Comparison of ENCODE assay signal across 37 cellular contexts in the genomic region with DNA sequence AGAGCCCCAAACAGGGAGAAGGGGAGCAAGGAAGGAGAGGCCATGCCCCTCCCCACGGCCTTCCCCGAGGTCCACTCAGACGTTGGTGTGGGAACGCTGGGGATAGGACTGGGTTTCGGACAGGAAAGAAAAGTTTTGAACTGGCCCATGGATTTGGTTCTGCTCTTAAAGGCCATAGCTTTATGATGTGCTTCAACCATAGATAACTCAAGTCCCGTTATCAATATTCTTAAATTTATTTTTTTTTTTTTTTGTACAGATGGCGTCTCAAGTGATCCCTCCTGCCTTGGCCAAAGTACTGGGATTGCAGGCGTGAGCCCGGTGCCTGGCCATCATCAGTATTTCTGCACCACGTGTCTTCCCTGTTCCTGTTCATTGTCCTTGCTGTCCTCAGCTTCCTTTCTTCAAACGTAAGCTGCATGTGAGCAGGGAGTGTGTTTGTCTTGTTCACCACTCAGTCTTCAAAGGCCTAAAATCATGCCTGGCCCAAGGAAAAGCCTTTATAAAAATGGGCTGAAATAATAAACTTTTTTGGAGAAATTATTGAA. TPM values are rescaled to one million over a fixed set of nuclear protein-coding genes. Genes with fewer than 3 reads are reported as not detected.
"Had no signal": no experiment of that assay in that cellular context is flagged by ENCODE, and none has a peak within 500 bp of the region (broad histone marks: within the 10 kb centered on the region; RNA-seq: fewer than 3 reads in every experiment).

No MANE protein-coding gene starts in this region.

- H3K4me3 ChIP-seq: cardiac muscle cell, Peyer's patch, SJSA1 had no signal

- H3K4me1 Mint-ChIP-seq: activated naive CD8-positive, alpha-beta T cell treated with anti-CD3 and anti-CD28 coated beads for 36 hours; activated T-helper 17 cell treated with anti-CD3 and anti-CD28 coated beads, Interleukin-2, amount 50 U/mL, for 72 hours had no signal

- H3K4me2 ChIP-seq: KMS-11, SK-N-SH had no signal

- H3K9ac ChIP-seq: KMS-11, SK-N-SH had no signal

- DNase-seq: activated CD4-positive, alpha-beta memory T cell treated with anti-CD3 and anti-CD28 coated beads for 36 hours; activated CD4-positive, alpha-beta T cell treated with anti-CD3 and anti-CD28 coated beads for 4 hours; activated CD4-positive, alpha-beta T cell treated with anti-CD3 and anti-CD28 coated beads, Interleukin-2, amount 50 U/mL, for 1 hour; activated effector memory CD4-positive, alpha-beta T cell treated with anti-CD3 and anti-CD28 coated beads, Interleukin-2, amount 50 U/mL, for 16 hours; activated naive CD4-positive, alpha-beta T cell; activated naive CD4-positive, alpha-beta T cell treated with anti-CD3 and anti-CD28 coated beads, Interleukin-2, amount 50 U/mL, for 16 hours; activated naive CD8-positive, alpha-beta T cell treated with anti-CD3 and anti-CD28 coated beads for 36 hours; activated T-cell treated with anti-CD3 and anti-CD28 coated beads, Interleukin-2, amount 50 U/mL, for 72 hours; amniotic stem cell; aorta; MM.1S; NCI-H1092 treated with DMSO at 0.1 percent for 48 hours; NCI-H1417; NCI-H146; NCI-H187; NCI-H2029 treated with DMSO at 0.1 percent for 48 hours; NCI-H2107; NCI-H2171; NCI-H510A; NCI-H526; NCI-H748 treated with DMSO at 0.1 percent for 48 hours; NK-92 treated with Interleukin-12 subunit alpha and Interleukin-12 subunit beta, amount 100 ng/mL, for 24 hours; PC-3; RPMI8226; SHP77 treated with DMSO at 0.1 percent for 48 hours; SK-N-SH had no signal

- H3K9me2 ChIP-seq: SK-N-SH had no signal

- H3K36me3 Mint-ChIP-seq: WTC11 had no signal

- H3K27ac Mint-ChIP-seq: activated CD4-positive, alpha-beta memory T cell treated with anti-CD3 and anti-CD28 coated beads for 36 hours; activated naive CD8-positive, alpha-beta T cell treated with anti-CD3 and anti-CD28 coated beads for 36 hours; activated T-cell treated with anti-CD3 and anti-CD28 coated beads, Interleukin-2, amount 50 U/mL, for 72 hours; activated T-helper 17 cell treated with anti-CD3 and anti-CD28 coated beads, Interleukin-2, amount 50 U/mL, for 72 hours; T-helper 1 cell treated with Interleukin-12 subunit alpha and Interleukin-12 subunit beta and Interleukin-4 antibody, amounts not matched to agents 30 μg/mL and 1 μg/mL, for 36 hours; T-helper 2 cell treated with Interferon-gamma antibody and Interleukin-4, amounts not matched to agents 5 μg/mL and 100 μg/mL, for 36 hours had no signal

- H3K4me3 Mint-ChIP-seq: activated CD4-positive, alpha-beta memory T cell treated with anti-CD3 and anti-CD28 coated beads for 36 hours; activated naive CD8-positive, alpha-beta T cell treated with anti-CD3 and anti-CD28 coated beads for 36 hours; activated T-cell treated with anti-CD3 and anti-CD28 coated beads, Interleukin-2, amount 50 U/mL, for 72 hours; activated T-helper 17 cell treated with anti-CD3 and anti-CD28 coated beads, Interleukin-2, amount 50 U/mL, for 72 hours; T-helper 1 cell treated with Interleukin-12 subunit alpha and Interleukin-12 subunit beta and Interleukin-4 antibody, amounts not matched to agents 30 μg/mL and 1 μg/mL, for 36 hours; T-helper 2 cell treated with Interferon-gamma antibody and Interleukin-4, amounts not matched to agents 5 μg/mL and 100 μg/mL, for 36 hours; WTC11 had no signal

- H3K27me3 Mint-ChIP-seq: activated naive CD8-positive, alpha-beta T cell treated with anti-CD3 and anti-CD28 coated beads for 36 hours; activated T-helper 17 cell treated with anti-CD3 and anti-CD28 coated beads, Interleukin-2, amount 50 U/mL, for 72 hours had no signal

- H3K9me3 ChIP-seq: SJSA1, SK-N-SH had no signal

- H3K27ac ChIP-seq: cardiac muscle cell, KMS-11, Peyer's patch, SJSA1 had no signal

- H3K27me3 ChIP-seq: cardiac muscle cell, Peyer's patch had no signal

- H3K4me1 ChIP-seq: Peyer's patch, SJSA1 had no signal

- H3K9me3 Mint-ChIP-seq: activated T-helper 17 cell treated with anti-CD3 and anti-CD28 coated beads, Interleukin-2, amount 50 U/mL, for 72 hours had no signal

- ATAC-seq: activated CD4-positive, CD25-positive, alpha-beta regulatory T cell treated with anti-CD3 and anti-CD28 coated beads, Interleukin-2, amount 50 U/mL, for 24 hours; activated T-cell treated with anti-CD3 and anti-CD28 coated beads, Interleukin-2, amount 50 U/mL, for 72 hours; activated T-helper 17 cell treated with anti-CD3 and anti-CD28 coated beads, Interleukin-2, amount 50 U/mL, for 72 hours; PC-3; WTC11 had no signal

- H3K36me3 ChIP-seq: cardiac muscle cell, Peyer's patch, SJSA1 had no signal

RNA-seq across cellular contexts. Expression of gene KRTAP10-1, which starts 0.8 kb away (rescaled TPM):
- total RNA-seq: activated CD4-positive, alpha-beta memory T cell treated with anti-CD3 and anti-CD28 coated beads for 36 hours; activated CD8-positive, alpha-beta memory T cell treated with anti-CD3 and anti-CD28 coated beads for 36 hours; activated naive CD8-positive, alpha-beta T cell treated with anti-CD3 and anti-CD28 coated beads for 36 hours; activated T-cell treated with anti-CD3 and anti-CD28 coated beads, Interleukin-2, amount 50 U/mL, for 72 hours; activated T-helper 17 cell treated with anti-CD3 and anti-CD28 coated beads, Interleukin-2, amount 50 U/mL, for 72 hours; aorta; cardiac muscle cell; LHCN-M2; PC-3; Peyer's patch; SJSA1; WTC11 had no signal
- polyA plus RNA-seq: aorta, cardiac muscle cell, SK-N-SH had no signal

RNA-seq across cellular contexts. Expression of gene KRTAP10-2, which starts 10.5 kb away (rescaled TPM):
- total RNA-seq: activated CD4-positive, alpha-beta memory T cell treated with anti-CD3 and anti-CD28 coated beads for 36 hours; activated CD8-positive, alpha-beta memory T cell treated with anti-CD3 and anti-CD28 coated beads for 36 hours; activated naive CD8-positive, alpha-beta T cell treated with anti-CD3 and anti-CD28 coated beads for 36 hours; activated T-cell treated with anti-CD3 and anti-CD28 coated beads, Interleukin-2, amount 50 U/mL, for 72 hours; activated T-helper 17 cell treated with anti-CD3 and anti-CD28 coated beads, Interleukin-2, amount 50 U/mL, for 72 hours; aorta; cardiac muscle cell; LHCN-M2; PC-3; Peyer's patch; SJSA1; WTC11 had no signal
- polyA plus RNA-seq: aorta, SK-N-SH had no signal

RNA-seq across cellular contexts. Expression of gene KRTAP10-3, which starts 17.8 kb away (rescaled TPM):
- total RNA-seq: activated CD4-positive, alpha-beta memory T cell treated with anti-CD3 and anti-CD28 coated beads for 36 hours; activated CD8-positive, alpha-beta memory T cell treated with anti-CD3 and anti-CD28 coated beads for 36 hours; activated naive CD8-positive, alpha-beta T cell treated with anti-CD3 and anti-CD28 coated beads for 36 hours; activated T-cell treated with anti-CD3 and anti-CD28 coated beads, Interleukin-2, amount 50 U/mL, for 72 hours; activated T-helper 17 cell treated with anti-CD3 and anti-CD28 coated beads, Interleukin-2, amount 50 U/mL, for 72 hours; aorta; cardiac muscle cell; LHCN-M2; PC-3; Peyer's patch; SJSA1; WTC11 had no signal
- polyA plus RNA-seq: aorta, cardiac muscle cell, SK-N-SH had no signal

RNA-seq across cellular contexts. Expression of gene KRTAP10-4, which starts 32.7 kb away (rescaled TPM):
- total RNA-seq: activated CD4-positive, alpha-beta memory T cell treated with anti-CD3 and anti-CD28 coated beads for 36 hours; activated CD8-positive, alpha-beta memory T cell treated with anti-CD3 and anti-CD28 coated beads for 36 hours; activated naive CD8-positive, alpha-beta T cell treated with anti-CD3 and anti-CD28 coated beads for 36 hours; activated T-cell treated with anti-CD3 and anti-CD28 coated beads, Interleukin-2, amount 50 U/mL, for 72 hours; activated T-helper 17 cell treated with anti-CD3 and anti-CD28 coated beads, Interleukin-2, amount 50 U/mL, for 72 hours; aorta; cardiac muscle cell; LHCN-M2; PC-3; Peyer's patch; SJSA1; WTC11 had no signal
- polyA plus RNA-seq: aorta, SK-N-SH had no signal

RNA-seq across cellular contexts. Expression of gene KRTAP10-5, which starts 39.6 kb away (rescaled TPM):
- total RNA-seq: activated CD4-positive, alpha-beta memory T cell treated with anti-CD3 and anti-CD28 coated beads for 36 hours; activated CD8-positive, alpha-beta memory T cell treated with anti-CD3 and anti-CD28 coated beads for 36 hours; activated naive CD8-positive, alpha-beta T cell treated with anti-CD3 and anti-CD28 coated beads for 36 hours; activated T-cell treated with anti-CD3 and anti-CD28 coated beads, Interleukin-2, amount 50 U/mL, for 72 hours; activated T-helper 17 cell treated with anti-CD3 and anti-CD28 coated beads, Interleukin-2, amount 50 U/mL, for 72 hours; aorta; cardiac muscle cell; LHCN-M2; PC-3; Peyer's patch; SJSA1; WTC11 had no signal
- polyA plus RNA-seq: aorta, cardiac muscle cell, SK-N-SH had no signal
